In genomic region chr2:50225021-50225928, GRCh38 we compare ENCODE assay signal across 16 cellular contexts.
DNase-seq lines count a peak whose midpoint lies in the region; ATAC-seq and FAIRE-seq lines count a peak whose summit lies in the region.
"Had no signal": no experiment of that assay in that cellular context is flagged by ENCODE, and none has a peak within 500 bp of the region (broad histone marks: within the 10 kb centered on the region; RNA-seq: fewer than 3 reads in every experiment).

No MANE protein-coding gene starts in this region.

- DNase-seq in DMS153 treated with DMSO at 0.1 percent for 48 hours (lab: John Stamatoyannopoulos, UW; ENCODE audit: unreplicated experiment) (peak; percentile 25), NCI-H345 (lab: John Stamatoyannopoulos, UW) (peak; percentile 76), iPS DF 4.7 (ENCODE audit: extremely low read depth, low spot score) (peak; percentile 79), GM19239 (ENCODE audit: insufficient read length, low spot score) (no peak), Right ventricle myocardium superior (no peak)
- no peak for DNase-seq in stimulated activated CD4-positive, alpha-beta T cell treated with anti-CD3 and anti-CD28 coated beads, Interleukin-15, amount 100 ng/mL, for 24 hours
- DNase-seq: Caco-2; IMR-90; NCI-H2081 treated with DMSO at 0.1 percent for 48 hours; NCI-H524; NK-92 treated with Interleukin-12 subunit alpha and Interleukin-12 subunit beta, amount 100 ng/mL, for 24 hours; PC-3 had no signal

- no peaks in the 10 kb centered on the region for H3K36me3 ChIP-seq in HUES64 (ENCODE audit: insufficient read depth, low read length)

- ATAC-seq in GM21825 (IDR thresholded peaks at IDR 0.05; ENCODE audit: unreplicated experiment), result no peak
- no peak for ATAC-seq in Right ventricle myocardium superior (ENCODE audit: poor library complexity)
- ATAC-seq: GM12878, PC-3 had no signal

- no peak overlapping the region for H3K9ac ChIP-seq in HUES64 (ENCODE audit: low read depth, low read length)

- FAIRE-seq in GM19239 (lab: Jason Lieb, UNC), result no peak
- FAIRE-seq: GM12878 had no signal

- H3K27me3 ChIP-seq in HUES64 (ENCODE audit: insufficient read depth, low read length), result no peaks in the 10 kb centered on the region

- H3K27ac ChIP-seq in HUES64 (ENCODE audit: low read depth, low read length), result peak overlapping the region; percentile 79
- H3K27ac ChIP-seq: SK-N-MC had no signal

- no peak overlapping the region for H3K4me3 ChIP-seq in HUES64 (ENCODE audit: low read length)
- H3K4me3 ChIP-seq: GM12878, SK-N-MC had no signal

- 46% methylated on average over 5 of the region's 6 CpGs for WGBS in HUES64

- intact Hi-C loops in Right ventricle myocardium superior (cut with DNase I), result no loop called here

- peaks cover 36% of the 10 kb centered on the region for H3K4me1 ChIP-seq in HUES64 (ENCODE audit: insufficient read depth, low read length)
- H3K4me1 ChIP-seq: Caco-2 had no signal

- H3K9me3 ChIP-seq in HUES64 (ENCODE audit: insufficient read depth, low read depth, low read length), result no peaks in the 10 kb centered on the region
- H3K9me3 ChIP-seq: Caco-2 had no signal

Comparison
In these comparisons a context has a peak if more than half of its experiments do, and no peak if none do; other contexts are left out.
1. DNase-seq: peak in DMS153 treated with DMSO at 0.1 percent for 48 hours (single experiment), NCI-H345 (single experiment) and iPS DF 4.7 (single experiment); none in stimulated activated CD4-positive, alpha-beta T cell treated with anti-CD3 and anti-CD28 coated beads, Interleukin-15, amount 100 ng/mL, for 24 hours (single experiment), GM19239 (single experiment) and Right ventricle myocardium superior (single experiment).